Comparison of ENCODE assay signal across 3 cellular contexts in genomic region chr10:47758855-47759254, GRCh38. TPM values are rescaled to one million over a fixed set of nuclear protein-coding genes. Genes with fewer than 3 reads are reported as not detected.
"Had no signal": no experiment of that assay in that cellular context is flagged by ENCODE, and none has a peak within 500 bp of the region (broad histone marks: within the 10 kb centered on the region; RNA-seq: fewer than 3 reads in every experiment).

No MANE protein-coding gene starts in this region.

RNA-seq across cellular contexts. Expression of gene SYT15B, which starts 4.5 kb away (rescaled TPM):
- total RNA-seq: natural killer cell treated with Interleukin-12 subunit alpha and Interleukin-12 subunit beta and Interleukin-15 and Interleukin-18, amount 100 ng/mL, for 72 hours; skeletal muscle tissue had no signal
- polyA plus RNA-seq: naive thymus-derived CD8-positive, alpha-beta T cell had no signal
